In the genomic region with DNA sequence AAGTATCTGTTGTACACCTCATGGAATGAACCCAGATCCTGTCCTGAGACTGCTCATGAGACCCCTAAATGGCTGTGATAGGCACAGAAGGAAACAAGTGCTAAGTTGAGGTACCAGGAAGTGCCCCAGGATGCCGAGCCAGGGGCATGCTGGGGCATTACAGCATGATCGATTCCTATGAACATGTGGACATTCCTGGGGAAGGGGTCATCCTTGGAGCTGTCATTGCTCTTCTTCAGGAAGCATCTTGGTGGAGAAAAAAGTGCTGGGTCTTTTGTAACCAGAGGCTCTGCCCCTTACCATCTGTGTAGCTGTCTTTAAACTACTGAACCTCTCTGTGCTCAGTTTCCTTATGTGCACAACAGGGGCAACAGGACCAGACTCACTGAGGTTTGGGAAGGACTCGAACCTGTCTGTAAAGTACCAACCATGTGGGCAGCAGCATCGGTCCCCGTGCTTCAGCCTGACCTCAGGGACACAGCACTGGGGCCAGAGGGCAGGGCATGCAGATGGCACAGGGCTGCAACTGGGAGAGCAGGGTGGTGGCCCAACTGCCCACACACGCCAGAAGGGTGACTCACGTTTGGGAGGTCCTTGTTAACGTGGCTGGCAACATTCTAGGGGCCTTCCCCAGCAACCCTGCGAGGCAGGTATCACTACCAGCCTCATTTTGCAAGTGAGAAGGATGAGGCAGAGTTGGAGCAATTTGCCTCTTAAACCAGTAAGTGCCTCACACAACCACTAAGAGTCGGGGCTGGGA, we compare ENCODE assay signal across 12 cellular contexts.
DNase-seq lines count a peak whose midpoint lies in the region; ATAC-seq, FAIRE-seq and TF ChIP-seq lines count a peak whose summit lies in the region.
"Had no signal": no experiment of that assay in that cellular context is flagged by ENCODE, and none has a peak within 500 bp of the region (broad histone marks: within the 10 kb centered on the region; RNA-seq: fewer than 3 reads in every experiment).

No MANE protein-coding gene starts in this region.

- ATAC-seq in left ventricle myocardium superior: no peak
- ATAC-seq in HG02981 (IDR thresholded peaks at IDR 0.05; ENCODE audit: unreplicated experiment): no peak

- DNase-seq in ELR (ENCODE audit: low read depth) (peak; percentile 76), RCC 7860 (ENCODE audit: low spot score) (peak; percentile 80), breast epithelium (ENCODE audit: low spot score in 2 of 2) (no peak), coronary artery (ENCODE audit: low spot score) (no peak), left ventricle myocardium superior (no peak), dorsolateral prefrontal cortex (no peak)
- DNase-seq in stimulated activated CD4-positive, alpha-beta T cell treated with anti-CD3 and anti-CD28 coated beads, Interleukin-15, amount 100 ng/mL, for 48 hours (ENCODE audit: low read depth in 2 of 2): peak; percentile 56 to 63
- DNase-seq: GDM1 had no signal

- H3K4me3 ChIP-seq in breast epithelium (no peak overlapping the region), coronary artery (no peak overlapping the region), dorsolateral prefrontal cortex (no peak overlapping the region)

- TF ChIP-seq CTCF in breast epithelium (IDR thresholded peaks at IDR 0.05) (no peak), coronary artery (IDR thresholded peaks at IDR 0.05) (no peak), dorsolateral prefrontal cortex (IDR thresholded peaks at IDR 0.05 in 54 of 56, conservative IDR thresholded peaks at IDR 0.05 in 2 of 56; ENCODE audit: low read depth in 1 of 56, partially characterized antibody in 56 of 56) (no peak)

- H3K36me3 ChIP-seq in breast epithelium: no peaks in the 10 kb centered on the region
- H3K36me3 ChIP-seq: neutrophil had no signal

- peak overlapping the region; percentile 10 to 45 for H3K27ac ChIP-seq in breast epithelium
- no peak overlapping the region for H3K27ac ChIP-seq in coronary artery
- H3K27ac ChIP-seq in dorsolateral prefrontal cortex: no peak overlapping the region
- H3K27ac ChIP-seq: neutrophil, VCaP had no signal

- H3K9me3 ChIP-seq in breast epithelium: no peaks in the 10 kb centered on the region
- H3K9me3 ChIP-seq: neutrophil had no signal

- peak; percentile 17 for FAIRE-seq in RCC 7860 (lab: Jason Lieb, UNC)
- FAIRE-seq: endothelial cell of umbilical vein had no signal

- intact Hi-C loops in breast epithelium (cut with DNase I; ENCODE audit: low total_unique reads): loop anchor here (1.0 to 5.0 kb wide), 2 partner anchors 19 to 329 kb away; no protein-coding TSS in a partner anchor
- intact Hi-C loops in left ventricle myocardium superior (cut with micrococcal nuclease): no loop called here
- intact Hi-C loops in dorsolateral prefrontal cortex (cut with DNase I): no loop called here

- TF ChIP-seq POLR2A in breast epithelium (IDR thresholded peaks at IDR 0.05): no peak

- peaks cover 2 to 6% of the 10 kb centered on the region in 2 donors for H3K4me1 ChIP-seq in breast epithelium

- H3K27me3 ChIP-seq in breast epithelium: no peaks in the 10 kb centered on the region
- no peaks in the 10 kb centered on the region for H3K27me3 ChIP-seq in dorsolateral prefrontal cortex
- H3K27me3 ChIP-seq: neutrophil had no signal

Comparison
In these comparisons a context has a peak if more than half of its experiments do, and no peak if none do; other contexts are left out.
1. DNase-seq: peak in ELR (single experiment), RCC 7860 (single experiment) and stimulated activated CD4-positive, alpha-beta T cell treated with anti-CD3 and anti-CD28 coated beads, Interleukin-15, amount 100 ng/mL, for 48 hours (2 of 2); none in breast epithelium (0 of 2), coronary artery (single experiment), left ventricle myocardium superior (single experiment) and dorsolateral prefrontal cortex (0 of 10).
2. H3K27ac ChIP-seq: peak in breast epithelium (2 of 2); none in coronary artery (0 of 2) and dorsolateral prefrontal cortex (0 of 59).